ENCODE assay signal across 4 cellular contexts in genomic region chr2:14650066-14650465, GRCh38. TPM values are rescaled to one million over a fixed set of nuclear protein-coding genes. Genes with fewer than 3 reads are reported as not detected.
"Had no signal": no experiment of that assay in that cellular context is flagged by ENCODE, and none has a peak within 500 bp of the region (broad histone marks: within the 10 kb centered on the region; RNA-seq: fewer than 3 reads in every experiment).

No MANE protein-coding gene starts in this region.

- DNase-seq: GDM1, GF-D8 had no signal

- ATAC-seq: GM12878 had no signal

RNA-seq across cellular contexts. Expression of gene LRATD1, which starts 17.5 kb away (rescaled TPM):
- total RNA-seq: G401, GM12878 had no signal
